Comparison of ENCODE assay signal across 21 cellular contexts in the genomic region with DNA sequence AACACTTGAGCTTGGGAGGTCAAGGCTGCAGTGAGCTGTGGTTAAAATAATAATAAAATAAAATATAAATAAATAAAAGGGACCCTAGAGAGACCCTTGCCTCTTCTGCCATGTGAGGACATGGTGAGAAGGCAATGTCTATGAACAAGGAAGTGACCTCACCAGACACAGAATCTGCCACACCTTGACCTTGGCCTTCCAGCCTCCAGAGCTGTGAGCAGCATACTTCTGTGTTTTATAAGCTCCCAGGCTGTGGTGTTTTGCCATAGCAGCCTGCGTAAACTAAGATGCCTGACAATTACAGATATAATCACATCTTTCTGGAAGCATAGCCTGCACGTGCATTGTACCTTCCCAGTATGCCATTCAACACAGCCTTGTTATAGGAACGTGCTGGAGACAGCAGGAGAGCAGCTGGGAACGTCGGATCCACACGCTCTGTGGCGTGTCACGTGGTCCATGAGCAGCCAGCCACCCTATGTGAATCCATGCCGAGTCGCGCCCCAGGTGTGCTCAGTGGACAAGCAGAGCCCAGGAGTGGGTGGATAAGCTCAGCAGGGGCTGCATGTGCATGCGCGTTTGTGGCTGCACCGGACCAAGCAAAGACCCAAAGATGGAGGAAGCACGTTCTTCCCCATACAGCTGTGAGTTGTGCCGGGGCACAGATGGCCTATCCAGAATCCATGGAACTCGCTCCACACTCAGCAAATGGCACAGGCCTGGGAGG. TPM values are rescaled to one million over a fixed set of nuclear protein-coding genes. Genes with fewer than 3 reads are reported as not detected.
"Had no signal": no experiment of that assay in that cellular context is flagged by ENCODE, and none has a peak within 500 bp of the region (broad histone marks: within the 10 kb centered on the region; RNA-seq: fewer than 3 reads in every experiment).

No MANE protein-coding gene starts in this region.

- H3K4me3 Mint-ChIP-seq: activated CD4-positive, alpha-beta memory T cell treated with anti-CD3 and anti-CD28 coated beads, Interleukin-2, amount 10 ng/mL, durations not matched to agents 7 days and 5 days; activated naive CD4-positive, alpha-beta T cell treated with anti-CD3 and anti-CD28 coated beads for 36 hours; activated T-cell treated with anti-CD3 and anti-CD28 coated beads, Interleukin-2, amount 50 U/mL, for 72 hours; nephron progenitor cell; T-helper 17 cell had no signal

- H3K27me3 Mint-ChIP-seq: activated CD4-positive, alpha-beta memory T cell treated with anti-CD3 and anti-CD28 coated beads, Interleukin-2, amount 10 ng/mL, durations not matched to agents 7 days and 5 days; T-helper 17 cell had no signal

- H3K27ac ChIP-seq: epithelial cell of prostate, gastroesophageal sphincter, heart left ventricle, spleen, upper lobe of right lung had no signal

- ATAC-seq: activated T-cell treated with anti-CD3 and anti-CD28 coated beads, Interleukin-2, amount 50 U/mL, for 72 hours; gastroesophageal sphincter; heart left ventricle; left lobe of liver; T-helper 17 cell; upper lobe of right lung had no signal

- H3K27ac Mint-ChIP-seq: activated CD4-positive, alpha-beta memory T cell treated with anti-CD3 and anti-CD28 coated beads, Interleukin-2, amount 10 ng/mL, durations not matched to agents 7 days and 5 days; activated naive CD4-positive, alpha-beta T cell treated with anti-CD3 and anti-CD28 coated beads for 36 hours; activated T-cell treated with anti-CD3 and anti-CD28 coated beads, Interleukin-2, amount 50 U/mL, for 72 hours; nephron progenitor cell had no signal

- H3K27me3 ChIP-seq: gastroesophageal sphincter, heart left ventricle, spleen, upper lobe of right lung had no signal

- DNase-seq: activated CD4-positive, alpha-beta memory T cell treated with anti-CD3 and anti-CD28 coated beads, Interleukin-2, amount 10 ng/mL, durations not matched to agents 7 days and 5 days; activated CD4-positive, alpha-beta T cell treated with anti-CD3 and anti-CD28 coated beads for 4 hours; activated CD4-positive, CD25-positive, alpha-beta regulatory T cell; activated effector memory CD4-positive, alpha-beta T cell treated with Interleukin-2 at 50 U/mL for 16 hours; activated naive CD4-positive, alpha-beta T cell treated with anti-CD3 and anti-CD28 coated beads for 36 hours; activated T-cell treated with anti-CD3 and anti-CD28 coated beads, Interleukin-2, amount 50 U/mL, for 72 hours; amygdala; cerebellar nuclear complex; cortex of kidney; islet precursor cell; nephron progenitor cell; nucleus accumbens; stimulated activated CD4-positive, alpha-beta T cell treated with anti-CD3 and anti-CD28 coated beads, Interleukin-4, amount 100 ng/mL, for 1 hour; stimulated activated naive CD4-positive, alpha-beta T cell treated with Interleukin-2 at 50 U/mL for 16 hours; T-helper 17 cell had no signal

- H3K9me3 ChIP-seq: spleen, upper lobe of right lung had no signal

- H3K4me3 ChIP-seq: gastroesophageal sphincter, heart left ventricle, spleen, upper lobe of right lung had no signal

- H3K4me1 ChIP-seq: upper lobe of right lung had no signal

- H3K36me3 ChIP-seq: heart left ventricle, spleen, upper lobe of right lung had no signal

RNA-seq across cellular contexts. Expression of a gene that starts 17.8 kb away (rescaled TPM):
- total RNA-seq: activated naive CD4-positive, alpha-beta T cell treated with anti-CD3 and anti-CD28 coated beads for 36 hours had no signal
